9 cellular contexts compared by ENCODE assay signal in genomic region chr16:46918905-46919792, GRCh38. TPM values are rescaled to one million over a fixed set of nuclear protein-coding genes. Genes with fewer than 3 reads are reported as not detected.
DNase-seq lines count a peak whose midpoint lies in the region; ATAC-seq and TF ChIP-seq lines count a peak whose summit lies in the region.
"Had no signal": no experiment of that assay in that cellular context is flagged by ENCODE, and none has a peak within 500 bp of the region (broad histone marks: within the 10 kb centered on the region; RNA-seq: fewer than 3 reads in every experiment).

No MANE protein-coding gene starts in this region.

- DNase-seq in NCI-H1694 treated with DMSO at 0.1 percent for 48 hours (lab: John Stamatoyannopoulos, UW) (peak; percentile 6), NCI-H1694 (lab: John Stamatoyannopoulos, UW) (no peak), NCI-H2029 (lab: John Stamatoyannopoulos, UW) (peak; percentile 60), naive B cell (peak; percentile 25), cardiac septum (ENCODE audit: low spot score) (no peak), OCI-M1 (lab: John Stamatoyannopoulos, UW) (no peak), coronary artery (ENCODE audit: low spot score) (no peak)

- no peaks in the 10 kb centered on the region for H3K36me3 Mint-ChIP-seq in naive B cell

- peak overlapping the region; percentile 35 to 86 (median 74) for H3K4me3 Mint-ChIP-seq in naive B cell

- H3K27ac Mint-ChIP-seq in naive B cell = peak overlapping the region in 5 of 6 donors; percentile 50 to 89 (median 68)

- H3K9me3 Mint-ChIP-seq in naive B cell = no peaks in the 10 kb centered on the region

- no peak overlapping the region for H3K27ac ChIP-seq in HEK293 (ENCODE audit: extremely low read depth, low read depth, low read length)
- H3K27ac ChIP-seq in coronary artery = no peak overlapping the region
- H3K27ac ChIP-seq: 22Rv1 had no signal

- H3K9me3 ChIP-seq in HEK293 (ENCODE audit: control insufficient read depth, insufficient read depth, low read depth, low read length) = no peaks in the 10 kb centered on the region

- intact Hi-C loops in cardiac septum (cut with DNase I) = no loop called here

- H3K27me3 Mint-ChIP-seq in naive B cell = no peaks in the 10 kb centered on the region

- TF ChIP-seq CTCF in HEK293 (tag by site-specific recombination; IDR thresholded peaks at IDR 0.05) (no peak), coronary artery (IDR thresholded peaks at IDR 0.05) (no peak)

- H3K4me3 ChIP-seq in HEK293 (ENCODE audit: low read depth, low read length) (no peak overlapping the region), coronary artery (no peak overlapping the region)

- H3K4me1 Mint-ChIP-seq in naive B cell = peaks cover 47 to 67% (median 55%) of the 10 kb centered on the region in 3 donors

- CTCF ChIA-PET in HEK293 (lab: Yijun Ruan, JAX) = interaction anchor here (0.6 to 0.7 kb wide), 2 partner anchors 11 to 43 kb away, joined by 3 to 4 read pairs; no protein-coding TSS in a partner anchor

- POLR2A ChIA-PET in HEK293 (lab: Yijun Ruan, JAX) = no interaction called here

- peaks cover 11 to 72% of the 10 kb centered on the region in 2 experiments; a peak in 2 of 3 replicates for H3K36me3 ChIP-seq in HEK293 (ENCODE audit: control insufficient read depth in 2 of 2, insufficient read depth in 1 of 2, low read length in 2 of 2)

- no peaks in the 10 kb centered on the region for H3K4me1 ChIP-seq in HEK293 (ENCODE audit: control insufficient read depth, insufficient read depth, low read length)

- ATAC-seq in naive B cell (ENCODE audit: low read depth in 2 of 2) = peak; percentile 57 to 59

TF ChIP-seq in HEK293, 187 proteins besides CTCF, POLR2A, EP300 and RAD21:
- TF ChIP-seq ZNF660 (tag by site-specific recombination; IDR thresholded peaks at IDR 0.05) (no peak), KLF9 (tag by site-specific recombination; IDR thresholded peaks at IDR 0.05; ENCODE audit: low read depth) (peak; percentile 52; the same call in 1 of the 2 replicates)

RNA-seq across cellular contexts. Expression of gene GPT2, which starts 35.0 kb away (rescaled TPM):
- 1 to 10 TPM; 1.4 to 3.5 (median 1.8) TPM for polyA plus RNA-seq in naive B cell (ENCODE audit: low read depth in 6 of 6)
- total RNA-seq in cardiac septum = 7.3 TPM

RNA-seq across cellular contexts. Expression of gene DNAJA2, which starts 54.3 kb away (rescaled TPM):
- polyA plus RNA-seq in naive B cell (ENCODE audit: low read depth in 6 of 6) = 10 to 100 TPM; 43.2 to 80.8 (median 63.3) TPM
- total RNA-seq in cardiac septum = 80.6 TPM

Comparison
In these comparisons a context has a peak if more than half of its experiments do, and no peak if none do; other contexts are left out.
1. DNase-seq: peak in NCI-H1694 treated with DMSO at 0.1 percent for 48 hours (single experiment), NCI-H2029 (single experiment) and naive B cell (single experiment); none in NCI-H1694 (single experiment), cardiac septum (single experiment), OCI-M1 (single experiment) and coronary artery (single experiment).